ENCODE assay signal across 1 cellular context in the genomic region with DNA sequence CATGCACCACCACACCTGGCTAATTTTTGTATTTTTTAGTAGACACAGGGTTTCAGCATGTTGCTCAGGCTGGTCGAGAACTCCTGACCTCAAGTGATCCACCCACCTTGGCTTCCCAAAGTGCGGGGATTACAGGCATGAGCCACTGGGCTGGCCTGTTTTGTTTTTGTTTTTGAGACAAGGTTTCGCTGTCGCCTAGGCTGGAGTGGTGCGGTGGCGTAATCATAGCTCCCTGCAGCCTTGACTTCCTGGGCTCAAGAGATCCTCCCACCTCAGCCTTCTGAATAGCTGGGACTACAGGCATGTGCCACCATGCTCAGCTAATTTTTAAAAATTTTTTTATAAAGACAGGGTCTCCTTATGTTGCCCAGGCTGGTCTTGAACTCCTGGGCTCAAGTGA. TPM values are rescaled to one million over a fixed set of nuclear protein-coding genes. Genes with fewer than 3 reads are reported as not detected.
"Had no signal": no experiment of that assay in that cellular context is flagged by ENCODE, and none has a peak within 500 bp of the region (broad histone marks: within the 10 kb centered on the region; RNA-seq: fewer than 3 reads in every experiment).

No MANE protein-coding gene starts in this region.

RNA-seq across cellular contexts. Expression of a gene that starts 13.8 kb away (rescaled TPM):
- total RNA-seq: osteoblast had no signal
